In genomic region chr6:31396422-31397152, GRCh38 we compare ENCODE assay signal across 8 cellular contexts. TPM values are rescaled to one million over a fixed set of nuclear protein-coding genes. Genes with fewer than 3 reads are reported as not detected.
DNase-seq lines count a peak whose midpoint lies in the region; ATAC-seq lines count a peak whose summit lies in the region.

No MANE protein-coding gene starts in this region.

- no peaks in the 10 kb centered on the region for H3K27me3 ChIP-seq in right cardiac atrium (ENCODE audit: control insufficient read depth, insufficient read depth)

- H3K27me3 Mint-ChIP-seq in T-helper 2 cell treated with Interferon-gamma antibody and Interleukin-4, amounts not matched to agents 5 μg/mL and 100 μg/mL, for 36 hours (ENCODE audit: low read depth): peaks cover 5% of the 10 kb centered on the region

- no peak overlapping the region for H3K27ac Mint-ChIP-seq in T-helper 2 cell treated with Interferon-gamma antibody and Interleukin-4, amounts not matched to agents 5 μg/mL and 100 μg/mL, for 36 hours

- no peak overlapping the region for H3K27ac ChIP-seq in right cardiac atrium (ENCODE audit: low read length)

- ATAC-seq in right cardiac atrium (peak; percentile 32 to 46), sciatic nerve (peak; percentile 50), GM18870 (IDR thresholded peaks at IDR 0.05; ENCODE audit: unreplicated experiment) (no peak)

- no peaks in the 10 kb centered on the region for H3K4me1 ChIP-seq in right cardiac atrium (ENCODE audit: control insufficient read depth, insufficient read depth, low read length)

- H3K9me3 Mint-ChIP-seq in T-helper 2 cell treated with Interferon-gamma antibody and Interleukin-4, amounts not matched to agents 5 μg/mL and 100 μg/mL, for 36 hours: no peaks in the 10 kb centered on the region

- H3K36me3 Mint-ChIP-seq in T-helper 2 cell treated with Interferon-gamma antibody and Interleukin-4, amounts not matched to agents 5 μg/mL and 100 μg/mL, for 36 hours (ENCODE audit: low read depth): peaks cover 5% of the 10 kb centered on the region

- DNase-seq in NCI-H524 (lab: John Stamatoyannopoulos, UW): peak; percentile 53 to 71
- DNase-seq in NCI-H524 treated with DMSO at 0.1 percent for 48 hours (lab: John Stamatoyannopoulos, UW): no peak
- peak; percentile 5 for DNase-seq in NCI-H1092 treated with DMSO at 0.1 percent for 48 hours (lab: John Stamatoyannopoulos, UW)
- DNase-seq in T-helper 2 cell treated with Interferon-gamma antibody and Interleukin-4, amounts not matched to agents 5 μg/mL and 100 μg/mL, for 36 hours (ENCODE audit: low spot score): peak; percentile 82
- DNase-seq in amniotic stem cell (lab: John Stamatoyannopoulos, UW): peak; percentile 54
- peak; percentile 74 to 90 (median 89) for DNase-seq in right cardiac atrium
- peak; percentile 93 for DNase-seq in sciatic nerve (ENCODE audit: low spot score)

- WGBS in right cardiac atrium: 42% methylated on average over 11 of the region's 11 CpGs

- peaks cover 26% of the 10 kb centered on the region for H3K4me1 Mint-ChIP-seq in T-helper 2 cell treated with Interferon-gamma antibody and Interleukin-4, amounts not matched to agents 5 μg/mL and 100 μg/mL, for 36 hours (ENCODE audit: low read depth)

- intact Hi-C loops in right cardiac atrium (cut with DNase I): loop anchor here (2.0 to 5.0 kb wide), 3 partner anchors 44 to 46 kb away; no protein-coding TSS in a partner anchor
- intact Hi-C loops in sciatic nerve (cut with DNase I): loop anchor here (5.0 kb wide), 1 partner anchor 46 kb away; no protein-coding TSS in a partner anchor

- no peaks in the 10 kb centered on the region for H3K9me3 ChIP-seq in right cardiac atrium (ENCODE audit: control insufficient read depth, low read length)

- no peak overlapping the region for H3K4me3 ChIP-seq in right cardiac atrium (ENCODE audit: low read length)

- peak overlapping the region; percentile 25 for H3K4me3 Mint-ChIP-seq in T-helper 2 cell treated with Interferon-gamma antibody and Interleukin-4, amounts not matched to agents 5 μg/mL and 100 μg/mL, for 36 hours

RNA-seq across cellular contexts. Expression of gene MICA, which starts 6.8 kb away (rescaled TPM):
- total RNA-seq in right cardiac atrium: 10 to 100 TPM; 10.1 to 13.6 (median 11.3) TPM
- 8.8 TPM for polyA plus RNA-seq in right cardiac atrium
- total RNA-seq in sciatic nerve: 26.5 TPM

RNA-seq across cellular contexts. Expression of gene HLA-B, which starts 39.6 kb away (rescaled TPM):
- total RNA-seq in right cardiac atrium: 100 to 1,000 TPM; 283 to 475 (median 403) TPM
- polyA plus RNA-seq in right cardiac atrium: 448 TPM
- total RNA-seq in sciatic nerve: 990 TPM
